Comparison of ENCODE assay signal across 21 cellular contexts in genomic region chr15:41042851-41043250, GRCh38.
"Had no signal": no experiment of that assay in that cellular context is flagged by ENCODE, and none has a peak within 500 bp of the region (broad histone marks: within the 10 kb centered on the region; RNA-seq: fewer than 3 reads in every experiment).

No MANE protein-coding gene starts in this region.

- ATAC-seq: activated CD8-positive, alpha-beta memory T cell treated with anti-CD3 and anti-CD28 coated beads, Interleukin-2, amount 10 ng/mL, durations not matched to agents 7 days and 5 days; activated CD8-positive, alpha-beta T cell treated with anti-CD3 and anti-CD28 coated beads for 36 hours; foreskin keratinocyte; left colon; natural killer cell treated with Interleukin-12 subunit alpha and Interleukin-12 subunit beta and Interleukin-15 and Interleukin-18, amount 100 ng/mL, for 72 hours; pancreas; right cardiac atrium; stimulated activated naive B cell treated with anti-CD40 and anti-IgM and Interleukin-4, amounts not matched to agents 10 μg/mL and 1 μg/mL and 100 μg/mL, for 72 hours had no signal

- H3K4me3 ChIP-seq: pancreas, testis, vagina had no signal

- DNase-seq: activated CD4-positive, alpha-beta T cell treated with anti-CD3 and anti-CD28 coated beads, Interleukin-2, amount 10 ng/mL, durations not matched to agents 7 days and 5 days; activated CD4-positive, CD25-positive, alpha-beta regulatory T cell treated with anti-CD3 and anti-CD28 coated beads, Interleukin-2, amount 50 U/mL, for 72 hours; activated CD8-positive, alpha-beta memory T cell treated with anti-CD3 and anti-CD28 coated beads, Interleukin-2, amount 10 ng/mL, durations not matched to agents 7 days and 5 days; activated CD8-positive, alpha-beta T cell treated with anti-CD3 and anti-CD28 coated beads for 36 hours; activated naive CD4-positive, alpha-beta T cell; activated naive CD8-positive, alpha-beta T cell treated with anti-CD3 and anti-CD28 coated beads, Interleukin-2, amount 10 ng/mL, durations not matched to agents 7 days and 5 days; activated T-cell treated with anti-CD3 and anti-CD28 coated beads for 4 hours; amygdala; cerebellar nuclear complex; foreskin keratinocyte; left colon; pancreas; right cardiac atrium; small intestine; stimulated activated CD4-positive, alpha-beta T cell treated with anti-CD3 and anti-CD28 coated beads, Interleukin-15, amount 100 ng/mL, for 24 hours; stimulated activated naive B cell treated with anti-CD40 and anti-IgM and Interleukin-4, amounts not matched to agents 10 μg/mL and 1 μg/mL and 100 μg/mL, for 72 hours; T-helper 1 cell; testis; WERI-Rb-1 had no signal

- H3K27ac ChIP-seq: foreskin keratinocyte, pancreas, testis, vagina, WERI-Rb-1 had no signal

- H3K4me1 ChIP-seq: foreskin keratinocyte, testis, vagina had no signal

- H3K27me3 ChIP-seq: foreskin keratinocyte, pancreas, testis, vagina had no signal

- H3K9me3 ChIP-seq: pancreas, testis, vagina had no signal
